18 cellular contexts compared by ENCODE assay signal in the genomic region with DNA sequence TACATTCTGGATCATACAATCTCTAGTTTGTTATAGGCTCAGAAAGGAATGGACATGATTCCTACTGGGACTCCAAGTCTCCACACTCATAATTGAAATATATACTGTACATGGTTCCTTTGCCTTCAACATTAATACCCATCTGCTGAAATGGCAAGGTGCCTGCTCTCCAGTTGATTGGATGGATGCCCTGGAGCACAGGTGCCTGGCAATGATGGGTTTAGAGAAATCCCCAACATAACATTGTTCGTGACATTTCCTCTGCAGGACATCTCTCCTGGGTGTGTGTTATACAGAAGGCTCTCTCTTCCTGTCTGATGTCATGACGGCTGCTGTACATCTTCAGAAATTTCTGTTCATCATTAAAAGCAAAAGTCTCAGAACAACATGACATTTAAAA.
"Had no signal": no experiment of that assay in that cellular context is flagged by ENCODE, and none has a peak within 500 bp of the region (broad histone marks: within the 10 kb centered on the region; RNA-seq: fewer than 3 reads in every experiment).

No MANE protein-coding gene starts in this region.

- H3K36me3 ChIP-seq: colonic mucosa, heart left ventricle, right atrium auricular region, sigmoid colon, thoracic aorta, transverse colon had no signal

- H3K27me3 ChIP-seq: colonic mucosa, heart left ventricle, right atrium auricular region, sigmoid colon, transverse colon had no signal

- H3K4me3 ChIP-seq: colonic mucosa, heart left ventricle, lung, right atrium auricular region, sigmoid colon, skin epidermis, thoracic aorta, transverse colon had no signal

- H3K4me1 ChIP-seq: colonic mucosa, heart left ventricle, right atrium auricular region, sigmoid colon, transverse colon had no signal

- H3K27ac ChIP-seq: colonic mucosa, heart left ventricle, right atrium auricular region, sigmoid colon, skin epidermis, thoracic aorta, transverse colon had no signal

- H3K9me3 ChIP-seq: colonic mucosa, heart left ventricle, right atrium auricular region, sigmoid colon, thoracic aorta, transverse colon had no signal

- DNase-seq: colonic mucosa; effector CD4-positive, alpha-beta T cell; heart left ventricle; hippocampal formation; left colon; left ventricle myocardium superior; mesenchymal stem cell; naive thymus-derived CD8-positive, alpha-beta T cell; sigmoid colon; stimulated activated CD4-positive, alpha-beta T cell treated with anti-CD3 and anti-CD28 coated beads, Interleukin-2, amount 100 ng/mL, for 24 hours; stimulated activated CD4-positive, alpha-beta T cell treated with anti-CD3 and anti-CD28 coated beads, Interleukin-4, amount 100 ng/mL, for 4 hours; stimulated activated naive B cell treated with anti-CD40 and anti-IgM and Interleukin-4, amounts not matched to agents 10 μg/mL and 1 μg/mL and 100 μg/mL, for 72 hours; stimulated activated naive CD8-positive, alpha-beta T cell treated with anti-CD3 and anti-CD28 coated beads, Interleukin-15, amount 100 ng/mL, for 72 hours; transverse colon had no signal

- ATAC-seq: heart left ventricle; left colon; left ventricle myocardium superior; naive thymus-derived CD8-positive, alpha-beta T cell; stimulated activated naive B cell treated with anti-CD40 and anti-IgM and Interleukin-4, amounts not matched to agents 10 μg/mL and 1 μg/mL and 100 μg/mL, for 72 hours; stimulated activated naive CD8-positive, alpha-beta T cell treated with anti-CD3 and anti-CD28 coated beads, Interleukin-15, amount 100 ng/mL, for 72 hours had no signal
